ENCODE assay signal across 17 cellular contexts in the genomic region with DNA sequence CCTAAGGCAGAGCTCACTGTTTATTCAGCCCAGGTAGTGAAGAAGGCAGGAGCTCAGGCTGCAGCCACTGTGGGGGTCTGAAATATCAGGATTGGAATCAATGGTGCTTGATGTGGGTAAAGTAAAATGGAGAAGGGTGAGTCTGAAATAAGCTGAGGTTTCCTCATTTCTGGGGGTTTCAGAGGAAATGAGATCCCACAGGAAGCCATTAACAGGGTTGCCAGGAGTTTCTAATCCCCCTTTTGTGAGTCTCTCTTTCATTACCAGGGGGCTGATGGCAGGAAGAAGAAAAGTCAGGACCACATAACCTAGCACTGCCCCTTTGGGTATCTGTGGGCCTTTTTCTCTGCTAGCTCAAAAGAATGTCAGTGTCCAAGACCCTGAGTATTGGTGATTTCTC. TPM values are rescaled to one million over a fixed set of nuclear protein-coding genes. Genes with fewer than 3 reads are reported as not detected.
DNase-seq lines count a peak whose midpoint lies in the region; ATAC-seq and TF ChIP-seq lines count a peak whose summit lies in the region.
"Had no signal": no experiment of that assay in that cellular context is flagged by ENCODE, and none has a peak within 500 bp of the region (broad histone marks: within the 10 kb centered on the region; RNA-seq: fewer than 3 reads in every experiment).

No MANE protein-coding gene starts in this region.

- no peak overlapping the region for H3K27ac ChIP-seq in tibial nerve
- no peak overlapping the region for H3K27ac ChIP-seq in right atrium auricular region
- H3K27ac ChIP-seq: lower lobe of right lung, pancreas had no signal

- H3K4me1 ChIP-seq in tibial nerve: peaks cover 0 to 4% (median 0%) of the 10 kb centered on the region in 4 donors
- peaks cover 0 to 10% of the 10 kb centered on the region in 2 donors for H3K4me1 ChIP-seq in right atrium auricular region
- H3K4me1 ChIP-seq: pancreas had no signal

- no peak for DNase-seq in activated CD4-positive, alpha-beta T cell treated with anti-CD3 and anti-CD28 coated beads, Interleukin-2, amount 10 ng/mL, durations not matched to agents 24 days and 14 days
- DNase-seq in activated CD4-positive, alpha-beta T cell treated with anti-CD3 and anti-CD28 coated beads for 1 hour: no peak
- DNase-seq in tibial nerve (ENCODE audit: low spot score in 2 of 2) (no peak), right atrium auricular region (ENCODE audit: low spot score) (no peak)
- DNase-seq: ACHN; activated CD8-positive, alpha-beta memory T cell treated with anti-CD3 and anti-CD28 coated beads, Interleukin-2, amount 50 U/mL, for 4 hours; amniotic stem cell; Calu3; dermis blood vessel endothelial cell; lower lobe of right lung; NCI-H1105 treated with DMSO at 0.1 percent for 48 hours; pancreas; trophoblast cell had no signal

- peak overlapping the region; percentile 1 for H3K4me3 Mint-ChIP-seq in activated CD4-positive, alpha-beta T cell treated with anti-CD3 and anti-CD28 coated beads, Interleukin-2, amount 10 ng/mL, durations not matched to agents 24 days and 14 days
- H3K4me3 Mint-ChIP-seq in activated naive CD8-positive, alpha-beta T cell: peak overlapping the region; percentile 33
- H3K4me3 Mint-ChIP-seq in stimulated activated memory B cell treated with anti-CD40 and anti-IgM and Interleukin-4, amounts not matched to agents 10 μg/mL and 1 μg/mL and 100 μg/mL, for 72 hours: no peak overlapping the region

- H3K4me1 Mint-ChIP-seq in activated CD4-positive, alpha-beta T cell treated with anti-CD3 and anti-CD28 coated beads, Interleukin-2, amount 10 ng/mL, durations not matched to agents 24 days and 14 days: peaks cover 29% of the 10 kb centered on the region
- peaks cover 32% of the 10 kb centered on the region for H3K4me1 Mint-ChIP-seq in activated naive CD8-positive, alpha-beta T cell (ENCODE audit: low read depth)
- H3K4me1 Mint-ChIP-seq in stimulated activated memory B cell treated with anti-CD40 and anti-IgM and Interleukin-4, amounts not matched to agents 10 μg/mL and 1 μg/mL and 100 μg/mL, for 72 hours: peaks cover 67% of the 10 kb centered on the region

- H3K27ac Mint-ChIP-seq in activated CD4-positive, alpha-beta T cell treated with anti-CD3 and anti-CD28 coated beads, Interleukin-2, amount 10 ng/mL, durations not matched to agents 24 days and 14 days: peak overlapping the region; percentile 81
- peak overlapping the region; percentile 70 for H3K27ac Mint-ChIP-seq in activated naive CD8-positive, alpha-beta T cell
- peak overlapping the region; percentile 76 for H3K27ac Mint-ChIP-seq in stimulated activated memory B cell treated with anti-CD40 and anti-IgM and Interleukin-4, amounts not matched to agents 10 μg/mL and 1 μg/mL and 100 μg/mL, for 72 hours

- H3K36me3 ChIP-seq in tibial nerve (no peaks in the 10 kb centered on the region), right atrium auricular region (no peaks in the 10 kb centered on the region)
- H3K36me3 ChIP-seq: lower lobe of right lung, pancreas had no signal

- H3K27me3 ChIP-seq in tibial nerve (no peaks in the 10 kb centered on the region), right atrium auricular region (no peaks in the 10 kb centered on the region)
- H3K27me3 ChIP-seq: pancreas had no signal

- intact Hi-C loops in activated CD4-positive, alpha-beta T cell treated with anti-CD3 and anti-CD28 coated beads, Interleukin-2, amount 10 ng/mL, durations not matched to agents 24 days and 14 days (cut with micrococcal nuclease): no loop called here

- no peak for TF ChIP-seq EP300 in tibial nerve (IDR thresholded peaks at IDR 0.05)

- ATAC-seq in HG03175 (IDR thresholded peaks at IDR 0.05; ENCODE audit: unreplicated experiment) (peak; percentile 16), HG02588 (IDR thresholded peaks at IDR 0.05; ENCODE audit: unreplicated experiment) (no peak)
- ATAC-seq in stimulated activated memory B cell treated with anti-CD40 and anti-IgM and Interleukin-4, amounts not matched to agents 10 μg/mL and 1 μg/mL and 100 μg/mL, for 72 hours: peak; percentile 3
- ATAC-seq: lower lobe of right lung, pancreas had no signal

- no peaks in the 10 kb centered on the region for H3K27me3 Mint-ChIP-seq in activated CD4-positive, alpha-beta T cell treated with anti-CD3 and anti-CD28 coated beads, Interleukin-2, amount 10 ng/mL, durations not matched to agents 24 days and 14 days
- no peaks in the 10 kb centered on the region for H3K27me3 Mint-ChIP-seq in activated naive CD8-positive, alpha-beta T cell
- no peaks in the 10 kb centered on the region for H3K27me3 Mint-ChIP-seq in stimulated activated memory B cell treated with anti-CD40 and anti-IgM and Interleukin-4, amounts not matched to agents 10 μg/mL and 1 μg/mL and 100 μg/mL, for 72 hours

- TF ChIP-seq POLR2A in tibial nerve (IDR thresholded peaks at IDR 0.05): no peak

- peaks cover 2% of the 10 kb centered on the region for H3K9me3 Mint-ChIP-seq in activated CD4-positive, alpha-beta T cell treated with anti-CD3 and anti-CD28 coated beads, Interleukin-2, amount 10 ng/mL, durations not matched to agents 24 days and 14 days
- H3K9me3 Mint-ChIP-seq in activated naive CD8-positive, alpha-beta T cell (ENCODE audit: low read depth): no peaks in the 10 kb centered on the region
- H3K9me3 Mint-ChIP-seq in stimulated activated memory B cell treated with anti-CD40 and anti-IgM and Interleukin-4, amounts not matched to agents 10 μg/mL and 1 μg/mL and 100 μg/mL, for 72 hours: no peaks in the 10 kb centered on the region

- TF ChIP-seq CTCF in tibial nerve (IDR thresholded peaks at IDR 0.05) (no peak), right atrium auricular region (IDR thresholded peaks at IDR 0.05) (no peak)

- no peaks in the 10 kb centered on the region for H3K36me3 Mint-ChIP-seq in activated CD4-positive, alpha-beta T cell treated with anti-CD3 and anti-CD28 coated beads, Interleukin-2, amount 10 ng/mL, durations not matched to agents 24 days and 14 days (ENCODE audit: low read depth)
- H3K36me3 Mint-ChIP-seq in activated naive CD8-positive, alpha-beta T cell: no peaks in the 10 kb centered on the region
- no peaks in the 10 kb centered on the region for H3K36me3 Mint-ChIP-seq in stimulated activated memory B cell treated with anti-CD40 and anti-IgM and Interleukin-4, amounts not matched to agents 10 μg/mL and 1 μg/mL and 100 μg/mL, for 72 hours

- H3K9me3 ChIP-seq in tibial nerve (no peaks in the 10 kb centered on the region), right atrium auricular region (no peaks in the 10 kb centered on the region)
- H3K9me3 ChIP-seq: lower lobe of right lung, pancreas had no signal

- H3K4me3 ChIP-seq in tibial nerve: no peak overlapping the region
- H3K4me3 ChIP-seq in right atrium auricular region: no peak overlapping the region
- H3K4me3 ChIP-seq: lower lobe of right lung, pancreas had no signal

RNA-seq across cellular contexts. Expression of gene LBH, which starts 55.9 kb away (rescaled TPM):
- 176 and 184 TPM in 2 replicates for total RNA-seq in activated CD4-positive, alpha-beta T cell treated with anti-CD3 and anti-CD28 coated beads, Interleukin-2, amount 10 ng/mL, durations not matched to agents 24 days and 14 days
- total RNA-seq in tibial nerve (10 to 100 TPM; 12.7 to 31.6 (median 21.5) TPM), right atrium auricular region (10 to 100 TPM; 18.9 to 54.6 TPM)
